ENCODE assay signal across 8 cellular contexts in genomic region chr7:128868624-128869137, GRCh38. TPM values are rescaled to one million over a fixed set of nuclear protein-coding genes. Genes with fewer than 3 reads are reported as not detected.
A peak's percentile ranks its signal among the peaks of the same experiment; 100 is the strongest.
DNase-seq lines count a peak whose midpoint lies in the region; ATAC-seq and TF ChIP-seq lines count a peak whose summit lies in the region.

No MANE protein-coding gene starts in this region.

- DNase-seq in HFFc6 (no peak), iPS DF 6.9 (ENCODE audit: low read depth, low spot score) (no peak), GM19240 (ENCODE audit: insufficient read length, low spot score) (no peak), Karpas-422 (no peak), NCI-H82 (lab: John Stamatoyannopoulos, UW) (no peak)
- DNase-seq in activated CD4-positive, alpha-beta memory T cell treated with anti-CD3 and anti-CD28 coated beads for 36 hours, result no peak

- peaks cover 19% of the 10 kb centered on the region for H3K79me2 ChIP-seq in Karpas-422 (ENCODE audit: low read length)

- H3K36me3 ChIP-seq in iPS DF 6.9 (ENCODE audit: control insufficient read depth, insufficient read depth, low read length), result 0 out of 2 replicates have a peak, but pooled peaks cover 3% of the 10 kb centered on the region
- 0 out of 2 replicates have a peak, but pooled peaks cover 6% of the 10 kb centered on the region for H3K36me3 ChIP-seq in Karpas-422 (ENCODE audit: insufficient read depth, low read length)

- no peaks in the 10 kb centered on the region for H3K9me2 ChIP-seq in Karpas-422 (replicated peaks; ENCODE audit: insufficient read depth, low read length)

- no peak for ATAC-seq in GM19467 (IDR thresholded peaks at IDR 0.05; ENCODE audit: unreplicated experiment)

- POLR2A ChIA-PET in activated CD4-positive, alpha-beta memory T cell treated with anti-CD3 and anti-CD28 coated beads for 36 hours (lab: Charles Lee), result no interaction called here

- H3K27ac ChIP-seq in iPS DF 6.9 (ENCODE audit: low read length) (no peak overlapping the region), skin epidermis (peak overlapping the region in 6 of 21 experiments; percentile 23 to 54 (median 33)), Karpas-422 (ENCODE audit: low read length) (no peak overlapping the region)

- H3K9me3 Mint-ChIP-seq in HFFc6, result no peaks in the 10 kb centered on the region; the same call in 1 of the 2 replicates
- no peaks in the 10 kb centered on the region for H3K9me3 Mint-ChIP-seq in activated CD4-positive, alpha-beta memory T cell treated with anti-CD3 and anti-CD28 coated beads for 36 hours

- H2AFZ ChIP-seq in Karpas-422 (ENCODE audit: low read length), result no peak overlapping the region

- peaks cover 12% of the 10 kb centered on the region for H3K36me3 Mint-ChIP-seq in HFFc6 (ENCODE audit: low read depth)
- peaks cover 7% of the 10 kb centered on the region for H3K36me3 Mint-ChIP-seq in activated CD4-positive, alpha-beta memory T cell treated with anti-CD3 and anti-CD28 coated beads for 36 hours

- intact Hi-C loops in activated CD4-positive, alpha-beta memory T cell treated with anti-CD3 and anti-CD28 coated beads for 36 hours (cut with micrococcal nuclease), result loop anchor here (10.0 kb wide), 2 partner anchors 414 to 444 kb away; partner anchors contain the start of gene HILPDA

- H3K4me2 ChIP-seq in Karpas-422 (ENCODE audit: low read depth, low read length, poor library complexity, severe bottlenecking), result no peak overlapping the region

- H3K4me1 Mint-ChIP-seq in HFFc6 (ENCODE audit: low read depth), result peaks cover 27% of the 10 kb centered on the region
- peaks cover 15% of the 10 kb centered on the region for H3K4me1 Mint-ChIP-seq in activated CD4-positive, alpha-beta memory T cell treated with anti-CD3 and anti-CD28 coated beads for 36 hours (ENCODE audit: low read depth)

- H3K4me3 ChIP-seq in iPS DF 6.9 (ENCODE audit: low read length), result peak overlapping the region; percentile 48; the same call in 1 of the 2 replicates
- H3K4me3 ChIP-seq in skin epidermis, result peak overlapping the region; percentile 28 to 50 (median 35)
- no peak overlapping the region for H3K4me3 ChIP-seq in Karpas-422 (ENCODE audit: low read length)

- CTCF ChIA-PET in activated CD4-positive, alpha-beta memory T cell treated with anti-CD3 and anti-CD28 coated beads for 36 hours (lab: Charles Lee), result interaction anchor here (0.9 to 1.5 kb wide), 5 partner anchors 13 to 223 kb away, joined by 3 to 6 read pairs (median 5); no protein-coding TSS in a partner anchor

- peaks cover 51% of the 10 kb centered on the region for H3K27me3 Mint-ChIP-seq in HFFc6 (ENCODE audit: insufficient read depth)
- H3K27me3 Mint-ChIP-seq in activated CD4-positive, alpha-beta memory T cell treated with anti-CD3 and anti-CD28 coated beads for 36 hours, result peaks cover 3% of the 10 kb centered on the region

- H4K20me1 ChIP-seq in Karpas-422 (ENCODE audit: insufficient read depth, low read depth, low read length), result peaks cover 3% of the 10 kb centered on the region; the same call in 1 of the 2 replicates

- H3K27me3 ChIP-seq in iPS DF 6.9 (ENCODE audit: control insufficient read depth, insufficient read depth, low read length), result peaks cover 18% of the 10 kb centered on the region
- no peaks in the 10 kb centered on the region for H3K27me3 ChIP-seq in Karpas-422 (ENCODE audit: low read length)

- H3K27ac Mint-ChIP-seq in HFFc6, result no peak overlapping the region
- H3K27ac Mint-ChIP-seq in activated CD4-positive, alpha-beta memory T cell treated with anti-CD3 and anti-CD28 coated beads for 36 hours, result no peak overlapping the region

- peak overlapping the region; percentile 67 for H3K4me3 Mint-ChIP-seq in HFFc6
- peak overlapping the region; percentile 43 for H3K4me3 Mint-ChIP-seq in activated CD4-positive, alpha-beta memory T cell treated with anti-CD3 and anti-CD28 coated beads for 36 hours

- no peak overlapping the region for H3K9ac ChIP-seq in Karpas-422 (ENCODE audit: low read length)

- H3K4me1 ChIP-seq in iPS DF 6.9 (ENCODE audit: control insufficient read depth, insufficient read depth, low read length) (no peaks in the 10 kb centered on the region), Karpas-422 (ENCODE audit: low read length) (peaks cover 20% of the 10 kb centered on the region)

- no peaks in the 10 kb centered on the region for H3K9me3 ChIP-seq in iPS DF 6.9 (ENCODE audit: control insufficient read depth, insufficient read depth, low read length)
- H3K9me3 ChIP-seq in Karpas-422 (ENCODE audit: low read length), result no peaks in the 10 kb centered on the region

- no CpG with 5 or more reads among the region's 13 CpGs for WGBS in iPS DF 6.9 (ENCODE audit: insufficient coverage, insufficient read length)

- TF ChIP-seq CTCF in HFFc6 (IDR thresholded peaks at IDR 0.05), result no peak

RNA-seq across cellular contexts. Expression of gene ATP6V1F, which starts 6.0 kb away (rescaled TPM):
- 100 to 1,000 TPM; 179 to 212 (median 193) TPM for total RNA-seq in HFFc6 (2021; fragmentation: NEBNext Ultra II Directional; extraction: Animal tissue kit (Norgen Biotek cat#: 25700))
- 100 to 1,000 TPM; 113 to 117 TPM for total RNA-seq in activated CD4-positive, alpha-beta memory T cell treated with anti-CD3 and anti-CD28 coated beads for 36 hours
- total RNA-seq in Karpas-422 (2014; rRNA removed; shearing (Covaris generic); ENCODE audit: low replicate concordance), result 184 and 208 TPM in 2 replicates

RNA-seq across cellular contexts. Expression of gene FLNC, which starts 38.5 kb away (rescaled TPM):
- total RNA-seq in HFFc6 (2021; fragmentation: NEBNext Ultra II Directional; extraction: Animal tissue kit (Norgen Biotek cat#: 25700)), result 100 to 1,000 TPM; 492 to 540 (median 512) TPM
- under 1 TPM in 1 of 2 experiments, not detected in 1; 0.05 TPM for total RNA-seq in activated CD4-positive, alpha-beta memory T cell treated with anti-CD3 and anti-CD28 coated beads for 36 hours
- total RNA-seq in Karpas-422 (2014; rRNA removed; shearing (Covaris generic); ENCODE audit: low replicate concordance), result not detected in 2 replicates

RNA-seq across cellular contexts. Expression of gene KCP, which starts 41.8 kb away (rescaled TPM):
- total RNA-seq in HFFc6 (2021; fragmentation: NEBNext Ultra II Directional; extraction: Animal tissue kit (Norgen Biotek cat#: 25700)), result under 1 TPM in 2 of 6 experiments, not detected in 4; 0.05 to 0.07 TPM
- under 1 TPM; 0.05 to 0.12 TPM for total RNA-seq in activated CD4-positive, alpha-beta memory T cell treated with anti-CD3 and anti-CD28 coated beads for 36 hours
- 1.6 and 11.7 TPM in 2 replicates for total RNA-seq in Karpas-422 (2014; rRNA removed; shearing (Covaris generic); ENCODE audit: low replicate concordance)

Comparison
In these comparisons a context has a peak if more than half of its experiments do, and no peak if none do; other contexts are left out.
1. RNA of gene FLNC, which starts 38.5 kb away (total RNA-seq): 492 to 540 TPM in HFFc6; 0.05 TPM in activated CD4-positive, alpha-beta memory T cell treated with anti-CD3 and anti-CD28 coated beads for 36 hours and not detected in Karpas-422; every median in the first group is over 100 times any median in the second.